Comparison of ENCODE assay signal across 15 cellular contexts in genomic region chr7:129769866-129770808, GRCh38.
DNase-seq lines count a peak whose midpoint lies in the region; ATAC-seq and TF ChIP-seq lines count a peak whose summit lies in the region.
"Had no signal": no experiment of that assay in that cellular context is flagged by ENCODE, and none has a peak within 500 bp of the region (broad histone marks: within the 10 kb centered on the region; RNA-seq: fewer than 3 reads in every experiment).

No MANE protein-coding gene starts in this region.

- H3K9ac ChIP-seq in BLaER1, result no peak overlapping the region

- intact Hi-C loops in cardiac septum (cut with DNase I), result no loop called here

- H3K9me3 ChIP-seq in BLaER1 (no peaks in the 10 kb centered on the region), HEK293 (ENCODE audit: control insufficient read depth, insufficient read depth, low read depth, low read length) (no peaks in the 10 kb centered on the region), osteoblast (ENCODE audit: low read depth, low read length) (no peaks in the 10 kb centered on the region)

- no peak overlapping the region for H2AFZ ChIP-seq in osteoblast (ENCODE audit: low read length)

- H3K36me3 ChIP-seq in BLaER1 (no peaks in the 10 kb centered on the region), HEK293 (ENCODE audit: control insufficient read depth in 2 of 2, insufficient read depth in 1 of 2, low read length in 2 of 2) (no peaks in the 10 kb centered on the region), osteoblast (ENCODE audit: insufficient read depth, low read length) (no peaks in the 10 kb centered on the region)

- CTCF ChIA-PET in HEK293 (lab: Yijun Ruan, JAX), result interaction anchor here (0.8 kb wide), 1 partner anchor 105 kb away, joined by 4 read pairs; no protein-coding TSS in a partner anchor

- H3K4me3 ChIP-seq in BLaER1, result no peak overlapping the region
- no peak overlapping the region for H3K4me3 ChIP-seq in HEK293 (ENCODE audit: low read depth, low read length)
- no peak overlapping the region for H3K4me3 ChIP-seq in osteoblast (ENCODE audit: insufficient read depth, low read length)

- H3K27ac ChIP-seq in BLaER1, result no peak overlapping the region
- no peak overlapping the region for H3K27ac ChIP-seq in HEK293 (ENCODE audit: extremely low read depth, low read depth, low read length)
- H3K27ac ChIP-seq in osteoblast (ENCODE audit: low read depth, low read length), result no peak overlapping the region

- H4K20me1 ChIP-seq in BLaER1 (peaks cover 18% of the 10 kb centered on the region), osteoblast (ENCODE audit: insufficient read depth, low read length) (no peaks in the 10 kb centered on the region)

- DNase-seq in ecto neural progenitor cell (ENCODE audit: low spot score) (peak; percentile 41), osteoblast (ENCODE audit: insufficient read length, low spot score, missing footprints) (peak; percentile 90), cardiac septum (ENCODE audit: low spot score) (no peak), glomerular visceral epithelial cell (ENCODE audit: extremely low spot score) (no peak)
- DNase-seq: ACHN; CD8-positive, alpha-beta T cell; COR-L47; DMS153; DMS79 treated with DMSO at 0.1 percent for 48 hours; EL; IMR-90 had no signal

- ATAC-seq in GM21786 (IDR thresholded peaks at IDR 0.05; ENCODE audit: unreplicated experiment), result no peak
- ATAC-seq: CD8-positive, alpha-beta T cell; HCT116 had no signal

- peak overlapping the region; percentile 97 for H3K4me2 ChIP-seq in BLaER1
- no peak overlapping the region for H3K4me2 ChIP-seq in osteoblast (ENCODE audit: insufficient read depth, low read length)

- H3K4me1 ChIP-seq in BLaER1 (peaks cover 87% of the 10 kb centered on the region), HEK293 (ENCODE audit: control insufficient read depth, insufficient read depth, low read length) (no peaks in the 10 kb centered on the region; the same call in 1 of the 2 replicates), osteoblast (ENCODE audit: insufficient read depth, low read length) (no peaks in the 10 kb centered on the region)

- no peaks in the 10 kb centered on the region for H3K79me2 ChIP-seq in osteoblast (ENCODE audit: insufficient read depth, low read length)

- H3K27me3 ChIP-seq in BLaER1 (peaks cover 6% of the 10 kb centered on the region; the same call in 1 of the 2 replicates), osteoblast (ENCODE audit: insufficient read depth, low read length) (peaks cover 12% of the 10 kb centered on the region)

- POLR2A ChIA-PET in HEK293 (lab: Yijun Ruan, JAX), result no interaction called here

- no peak for TF ChIP-seq CTCF in HEK293 (tag by site-specific recombination; IDR thresholded peaks at IDR 0.05)
- TF ChIP-seq CTCF in osteoblast (IDR thresholded peaks at IDR 0.05; ENCODE audit: extremely low read depth, low read depth, low read length), result no peak

TF ChIP-seq in HEK293, 187 proteins besides CTCF, POLR2A, EP300 and RAD21:
- TF ChIP-seq ZNF501 (tag by site-specific recombination; IDR thresholded peaks at IDR 0.05) (no peak), PRDM10 (tag by site-specific recombination; IDR thresholded peaks at IDR 0.05) (peak; percentile 61)
TF ChIP-seq in HEK293: peak in this region for 1.

Comparison
In these comparisons a context has a peak if more than half of its experiments do, and no peak if none do; other contexts are left out.
1. DNase-seq: peak in ecto neural progenitor cell (single experiment) and osteoblast (single experiment); none in cardiac septum (single experiment) and glomerular visceral epithelial cell (single experiment).